Comparison of ENCODE assay signal across 9 cellular contexts in the genomic region with DNA sequence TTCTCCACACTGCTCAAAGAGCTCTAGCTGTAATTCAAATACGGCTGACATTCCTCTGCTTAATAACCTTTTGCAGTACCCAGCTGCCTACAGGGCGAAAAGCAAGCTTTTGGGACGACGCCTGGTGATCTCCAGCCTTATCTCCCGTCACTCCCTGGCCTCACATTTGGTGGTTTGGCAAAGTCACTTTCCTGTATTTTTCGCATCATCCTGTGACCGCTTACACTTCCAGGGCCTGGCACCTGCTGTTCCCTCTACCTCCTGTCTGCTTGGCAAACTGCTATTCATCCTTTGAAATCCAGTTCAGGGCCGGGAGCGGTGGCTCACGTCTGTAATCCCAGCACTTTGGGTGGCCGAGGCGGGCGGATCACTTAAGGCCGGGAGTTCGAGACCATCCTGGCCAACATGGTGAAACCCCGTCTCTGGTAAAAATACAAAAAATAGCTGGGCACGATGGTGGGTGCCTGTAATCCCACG. TPM values are rescaled to one million over a fixed set of nuclear protein-coding genes. Genes with fewer than 3 reads are reported as not detected.
A peak's percentile ranks its signal among the peaks of the same experiment; 100 is the strongest.
DNase-seq lines count a peak whose midpoint lies in the region; ATAC-seq lines count a peak whose summit lies in the region.
"Had no signal": no experiment of that assay in that cellular context is flagged by ENCODE, and none has a peak within 500 bp of the region (broad histone marks: within the 10 kb centered on the region; RNA-seq: fewer than 3 reads in every experiment).

No MANE protein-coding gene starts in this region.

- H2AFZ ChIP-seq in neuron (ENCODE audit: low read depth, low read length), result peak overlapping the region; percentile 90

- H3K27me3 ChIP-seq in esophagus (ENCODE audit: control insufficient read depth in 1 of 2, insufficient read depth in 2 of 2, low read length in 2 of 2) (no peaks in the 10 kb centered on the region), neuron (ENCODE audit: insufficient read depth, low read length) (peaks cover 13% of the 10 kb centered on the region)

- H3K27ac ChIP-seq in esophagus (ENCODE audit: low read depth in 2 of 2, low read length in 1 of 2), result peak overlapping the region; percentile 91 to 93

- peaks cover 3 to 5% of the 10 kb centered on the region in 2 donors for H3K4me1 ChIP-seq in esophagus (ENCODE audit: control insufficient read depth in 2 of 2, insufficient read depth in 2 of 2, low read length in 1 of 2)
- H3K4me1 ChIP-seq in neuron (ENCODE audit: insufficient read depth, low read length), result peaks cover 10% of the 10 kb centered on the region

- no peaks in the 10 kb centered on the region for H3K9me3 ChIP-seq in esophagus (ENCODE audit: control insufficient read depth in 2 of 2, insufficient read depth in 1 of 2, low read depth in 1 of 2, low read length in 1 of 2)
- H3K9me3 ChIP-seq in neuron (ENCODE audit: low read length), result no peaks in the 10 kb centered on the region

- H3K4me3 ChIP-seq in esophagus (ENCODE audit: low read depth in 1 of 2, low read length in 2 of 2), result peak overlapping the region; percentile 63 to 65
- peak overlapping the region; percentile 81 for H3K4me3 ChIP-seq in neuron (ENCODE audit: low read length)

- DNase-seq in G401 (ENCODE audit: low spot score) (peak; percentile 91), RPMI7951 (ENCODE audit: low read depth) (peak; percentile 37), NCI-H1105 treated with DMSO at 0.1 percent for 48 hours (lab: John Stamatoyannopoulos, UW) (no peak), LoVo (ENCODE audit: low spot score) (no peak), GM19238 (ENCODE audit: insufficient read length, low spot score) (no peak)

- no peak for ATAC-seq in HG03565 (IDR thresholded peaks at IDR 0.05; ENCODE audit: unreplicated experiment)

- in situ Hi-C loops in G401 (cut with HindIII; ENCODE audit: low sequenced_read_pairs), result no loop called here

- H3K36me3 ChIP-seq in esophagus (ENCODE audit: control insufficient read depth in 2 of 2, insufficient read depth in 2 of 2, low read length in 1 of 2) (no peaks in the 10 kb centered on the region), neuron (ENCODE audit: insufficient read depth, low read length) (no peaks in the 10 kb centered on the region)

- WGBS in esophagus, 2 donors, result 11 to 13% methylated on average over 18 of the region's 18 CpGs

RNA-seq across cellular contexts. Expression of gene BHLHA9, which starts 2.7 kb away (rescaled TPM):
- total RNA-seq in G401 (2014; rRNA removed; shearing (Covaris generic)), result not detected in 2 replicates
- total RNA-seq in RPMI7951 (2014; rRNA removed; shearing (Covaris generic)), result not detected in 2 replicates
- not detected for polyA plus RNA-seq in esophagus
- total RNA-seq: NCI-H460 had no signal

RNA-seq across cellular contexts. Expression of gene TRARG1, which starts 12.0 kb away (rescaled TPM):
- 0.17 TPM in 1 of 2 replicates, not detected in the other for total RNA-seq in G401 (2014; rRNA removed; shearing (Covaris generic))
- not detected in 2 replicates for total RNA-seq in RPMI7951 (2014; rRNA removed; shearing (Covaris generic))
- polyA plus RNA-seq in esophagus, result under 1 TPM; 0.04 to 0.08 TPM
- total RNA-seq: NCI-H460 had no signal

Comparison
In these comparisons a context has a peak if more than half of its experiments do, and no peak if none do; other contexts are left out.
1. DNase-seq: peak in G401 (single experiment) and RPMI7951 (single experiment); none in NCI-H1105 treated with DMSO at 0.1 percent for 48 hours (single experiment), LoVo (single experiment) and GM19238 (single experiment).